Comparison of ENCODE assay signal across 30 cellular contexts in genomic region chr12:77214136-77214535, GRCh38.
A peak's percentile ranks its signal among the peaks of the same experiment; 100 is the strongest.
DNase-seq lines count a peak whose midpoint lies in the region; ATAC-seq, FAIRE-seq and TF ChIP-seq lines count a peak whose summit lies in the region.
"Had no signal": no experiment of that assay in that cellular context is flagged by ENCODE, and none has a peak within 500 bp of the region (broad histone marks: within the 10 kb centered on the region; RNA-seq: fewer than 3 reads in every experiment).

No MANE protein-coding gene starts in this region.

- H3K27ac ChIP-seq in keratinocyte (ENCODE audit: control insufficient read depth, insufficient read depth, low read length) (peak overlapping the region; percentile 58), WERI-Rb-1 (no peak overlapping the region), upper lobe of left lung (no peak overlapping the region)
- H3K27ac ChIP-seq: C4-2B, heart left ventricle, parathyroid adenoma, SJSA1, suprapubic skin had no signal

- H3K4me2 ChIP-seq in keratinocyte (ENCODE audit: control insufficient read depth, extremely low read depth, insufficient read depth, low read depth, low read length): peak overlapping the region; percentile 52

- TF ChIP-seq CTCF in keratinocyte (optimal IDR thresholded peaks at IDR 0.05 in 1 of 3, IDR thresholded peaks at IDR 0.05 in 1 of 3, conservative IDR thresholded peaks at IDR 0.05 in 1 of 3; ENCODE audit: extremely low read depth in 1 of 3, insufficient read depth in 2 of 3, low read length in 3 of 3) (no peak), WERI-Rb-1 (IDR thresholded peaks at IDR 0.05; ENCODE audit: low read depth, low read length) (no peak), upper lobe of left lung (IDR thresholded peaks at IDR 0.05) (no peak)

- H3K9ac ChIP-seq in keratinocyte (ENCODE audit: control insufficient read depth, extremely low read depth, insufficient read depth, low read length): no peak overlapping the region
- H3K9ac ChIP-seq: parathyroid adenoma had no signal

- H3K4me3 ChIP-seq in keratinocyte (ENCODE audit: control insufficient read depth in 2 of 3, extremely low read depth in 1 of 3, insufficient read depth in 2 of 3, low read depth in 1 of 3, low read length in 3 of 3) (no peak overlapping the region), WERI-Rb-1 (ENCODE audit: low read depth, low read length) (no peak overlapping the region), upper lobe of left lung (no peak overlapping the region)
- H3K4me3 ChIP-seq: heart left ventricle, SJSA1, suprapubic skin had no signal

- no peaks in the 10 kb centered on the region for H3K9me1 ChIP-seq in keratinocyte (ENCODE audit: control insufficient read depth, extremely low read depth, insufficient read depth, low read length)

- peak; percentile 60 for DNase-seq in EL
- DNase-seq in LHCN-M2 (ENCODE audit: low read depth): peak; percentile 19
- peak; percentile 51 for DNase-seq in dedifferentiated amniotic fluid mesenchymal stem cell (ENCODE audit: extremely low spot score)
- no peak for DNase-seq in keratinocyte (ENCODE audit: low read depth, low spot score)
- DNase-seq in activated CD4-positive, alpha-beta T cell treated with anti-CD3 and anti-CD28 coated beads for 48 hours: no peak
- no peak for DNase-seq in WERI-Rb-1
- DNase-seq in upper lobe of left lung: no peak
- no peak for DNase-seq in cerebellar cortex (ENCODE audit: low spot score)
- DNase-seq: activated CD4-positive, alpha-beta memory T cell treated with anti-CD3 and anti-CD28 coated beads, Interleukin-2, amount 10 ng/mL, durations not matched to agents 7 days and 5 days; activated CD8-positive, alpha-beta memory T cell treated with anti-CD3 and anti-CD28 coated beads, Interleukin-2, amount 50 U/mL, for 48 hours; activated naive CD4-positive, alpha-beta T cell treated with anti-CD3 and anti-CD28 coated beads, Interleukin-2, amount 50 U/mL, for 16 hours; Calu3; caudate nucleus; DND-41; heart left ventricle; left colon; NCI-H2081; NCI-H345; right cardiac atrium; stimulated activated CD4-positive, alpha-beta T cell treated with anti-CD3 and anti-CD28 coated beads, Interleukin-4, amount 100 ng/mL, for 24 hours had no signal

- FAIRE-seq in keratinocyte (lab: Jason Lieb, UNC): no peak
- FAIRE-seq: endometrium, GM12892, RCC 7860, TTC549 had no signal

- H4K20me1 ChIP-seq in keratinocyte (ENCODE audit: control insufficient read depth, extremely low read depth, insufficient read depth, low read length): no peaks in the 10 kb centered on the region

- H3K79me2 ChIP-seq in keratinocyte (ENCODE audit: control insufficient read depth, insufficient read depth, low read length): no peaks in the 10 kb centered on the region
- H3K79me2 ChIP-seq: parathyroid adenoma had no signal

- TF ChIP-seq POLR2A in upper lobe of left lung (IDR thresholded peaks at IDR 0.05): no peak

- H3K9me3 ChIP-seq in keratinocyte (ENCODE audit: control insufficient read depth, low read depth, low read length) (no peaks in the 10 kb centered on the region), WERI-Rb-1 (ENCODE audit: severe bottlenecking) (peaks cover 5% of the 10 kb centered on the region), upper lobe of left lung (peaks cover 0 to 3% (median 0%) of the 10 kb centered on the region in 4 donors)
- H3K9me3 ChIP-seq: SJSA1 had no signal

- no peak overlapping the region for H2AFZ ChIP-seq in keratinocyte (ENCODE audit: control insufficient read depth, low read length)
- H2AFZ ChIP-seq: parathyroid adenoma had no signal

- H3K36me3 ChIP-seq in keratinocyte (ENCODE audit: control insufficient read depth in 2 of 2, extremely low read depth in 1 of 2, insufficient read depth in 2 of 2, low read length in 2 of 2): no peaks in the 10 kb centered on the region
- H3K36me3 ChIP-seq in WERI-Rb-1: no peaks in the 10 kb centered on the region
- H3K36me3 ChIP-seq in upper lobe of left lung: no peaks in the 10 kb centered on the region
- H3K36me3 ChIP-seq: heart left ventricle, SJSA1, suprapubic skin had no signal

- no peak for TF ChIP-seq EP300 in upper lobe of left lung (IDR thresholded peaks at IDR 0.05)

- no peaks in the 10 kb centered on the region for H3K27me3 ChIP-seq in keratinocyte (ENCODE audit: control insufficient read depth, extremely low read depth, insufficient read depth, low read length)
- no peaks in the 10 kb centered on the region for H3K27me3 ChIP-seq in WERI-Rb-1 (ENCODE audit: insufficient read depth, low read depth, severe bottlenecking)
- H3K27me3 ChIP-seq in upper lobe of left lung: no peaks in the 10 kb centered on the region
- H3K27me3 ChIP-seq: heart left ventricle, SJSA1, suprapubic skin had no signal

- H3K4me1 ChIP-seq in keratinocyte (ENCODE audit: control insufficient read depth, extremely low read depth, insufficient read depth, low read length) (peaks cover 17% of the 10 kb centered on the region), upper lobe of left lung (no peaks in the 10 kb centered on the region)
- H3K4me1 ChIP-seq: parathyroid adenoma, SJSA1, suprapubic skin had no signal

- dilution Hi-C loops in keratinocyte (cut with MboI; ENCODE audit: extremely low pct_ligation_motif_present, low sequenced_read_pairs): no loop called here

- no peak for ATAC-seq in upper lobe of left lung (ENCODE audit: low FRiP score in 2 of 2)
- ATAC-seq: activated CD4-positive, CD25-positive, alpha-beta regulatory T cell treated with anti-CD3 and anti-CD28 coated beads, Interleukin-2, amount 50 U/mL, for 24 hours; stimulated activated effector memory CD8-positive, alpha-beta T cell treated with anti-CD3 and anti-CD28 coated beads, Interleukin-12 subunit alpha, Interleukin-12 subunit beta, amount 100 ng/mL, for 72 hours had no signal

- WGBS in upper lobe of left lung, 2 donors: 87 to 93% methylated on average over 1 of the region's 1 CpG

Comparison
In these comparisons a context has a peak if more than half of its experiments do, and no peak if none do; other contexts are left out.
1. DNase-seq: peak in EL (single experiment), LHCN-M2 (single experiment) and dedifferentiated amniotic fluid mesenchymal stem cell (single experiment); none in keratinocyte (single experiment), activated CD4-positive, alpha-beta T cell treated with anti-CD3 and anti-CD28 coated beads for 48 hours (single experiment), WERI-Rb-1 (single experiment), upper lobe of left lung (0 of 2) and cerebellar cortex (single experiment).